In genomic region chr1:91011726-91012125, GRCh38 we compare ENCODE assay signal across 15 cellular contexts. TPM values are rescaled to one million over a fixed set of nuclear protein-coding genes. Genes with fewer than 3 reads are reported as not detected.
DNase-seq lines count a peak whose midpoint lies in the region; ATAC-seq and TF ChIP-seq lines count a peak whose summit lies in the region.
"Had no signal": no experiment of that assay in that cellular context is flagged by ENCODE, and none has a peak within 500 bp of the region (broad histone marks: within the 10 kb centered on the region; RNA-seq: fewer than 3 reads in every experiment).

No MANE protein-coding gene starts in this region.

- peaks cover 32% of the 10 kb centered on the region for H3K4me1 ChIP-seq in A673 (ENCODE audit: insufficient read depth, low read length, poor library complexity, severe bottlenecking)

- in situ Hi-C loops in brain microvascular endothelial cell (cut with HindIII; ENCODE audit: low pct_ligation_motif_present, low sequenced_read_pairs), result no loop called here

- CTCF ChIA-PET in A673 (lab: Charles Lee), result no interaction called here

- intact Hi-C loops in A673 (cut with micrococcal nuclease; ENCODE audit: unreplicated experiment) (no loop called here), left colon (cut with DNase I, micrococcal nuclease) (no loop called here)

- TF ChIP-seq CTCF in A673 (conservative IDR thresholded peaks at IDR 0.05; ENCODE audit: low read depth, low read length) (no peak), brain microvascular endothelial cell (IDR thresholded peaks at IDR 0.05; ENCODE audit: low read depth, low read length, missing control alignments) (no peak)

- POLR2A ChIA-PET in A673 (lab: Charles Lee; ENCODE audit: low non-redundant PET), result no interaction called here

- no TSS peak for BruUV-seq in A673 (replicated peaks; lab: Mats Ljungman, UMichigan)

- H3K27me3 ChIP-seq in A673 (replicated peaks; ENCODE audit: insufficient read depth, low read depth, low read length, poor library complexity), result no peaks in the 10 kb centered on the region
- H3K27me3 ChIP-seq in brain microvascular endothelial cell (replicated peaks), result no peaks in the 10 kb centered on the region

- no peak overlapping the region for H3K4me3 ChIP-seq in A673 (ENCODE audit: low read depth, low read length, poor library complexity, severe bottlenecking)
- no peak overlapping the region for H3K4me3 ChIP-seq in brain microvascular endothelial cell (ENCODE audit: low read depth, low read length)

- H3K9me3 ChIP-seq in A673 (ENCODE audit: low read depth, low read length, poor library complexity, severe bottlenecking), result no peaks in the 10 kb centered on the region

- H3K36me3 ChIP-seq in A673 (ENCODE audit: insufficient read depth, low read length, poor library complexity, severe bottlenecking) (no peaks in the 10 kb centered on the region), brain microvascular endothelial cell (replicated peaks) (no peaks in the 10 kb centered on the region)

- peak; percentile 66 for ATAC-seq in left colon

- H3K27ac ChIP-seq in A673 (ENCODE audit: low read depth, low read length, poor library complexity, severe bottlenecking), result no peak overlapping the region
- no peak overlapping the region for H3K27ac ChIP-seq in brain microvascular endothelial cell
- H3K27ac ChIP-seq: RWPE1 had no signal

- peak; percentile 37 for DNase-seq in A673 (ENCODE audit: low spot score)
- peak; percentile 65 for DNase-seq in GM03348 (ENCODE audit: low spot score)
- peak; percentile 23 for DNase-seq in brain microvascular endothelial cell
- no peak for DNase-seq in left colon
- DNase-seq in germinal center (ENCODE audit: low spot score), result no peak
- DNase-seq in globus pallidus (ENCODE audit: low spot score), result no peak
- DNase-seq in stimulated activated CD8-positive, alpha-beta memory T cell treated with anti-CD3 and anti-CD28 coated beads, Interleukin-4, amount 100 ng/mL, for 48 hours, result no peak
- DNase-seq in NCI-H2227 (lab: John Stamatoyannopoulos, UW; ENCODE audit: unreplicated experiment), result no peak
- DNase-seq: activated gamma-delta T cell, HFFc6, immature natural killer cell, NCI-H1092 treated with DMSO at 0.1 percent for 48 hours, NCI-H526 treated with DMSO at 0.1 percent for 48 hours, T1000 had no signal

RNA-seq across cellular contexts. Expression of gene ZNF644, which starts 10.1 kb away (rescaled TPM):
- 69.6 and 80.4 TPM in 2 replicates for total RNA-seq in A673 (2021)
- total RNA-seq in left colon, result 10 to 100 TPM; 46.1 to 56.0 TPM

Comparison
In these comparisons a context has a peak if more than half of its experiments do, and no peak if none do; other contexts are left out.
1. DNase-seq: peak in A673 (single experiment), GM03348 (single experiment) and brain microvascular endothelial cell (single experiment); none in left colon (0 of 2), germinal center (single experiment), globus pallidus (single experiment), stimulated activated CD8-positive, alpha-beta memory T cell treated with anti-CD3 and anti-CD28 coated beads, Interleukin-4, amount 100 ng/mL, for 48 hours (single experiment) and NCI-H2227 (single experiment).